Comparison of ENCODE assay signal across 7 cellular contexts in the genomic region with DNA sequence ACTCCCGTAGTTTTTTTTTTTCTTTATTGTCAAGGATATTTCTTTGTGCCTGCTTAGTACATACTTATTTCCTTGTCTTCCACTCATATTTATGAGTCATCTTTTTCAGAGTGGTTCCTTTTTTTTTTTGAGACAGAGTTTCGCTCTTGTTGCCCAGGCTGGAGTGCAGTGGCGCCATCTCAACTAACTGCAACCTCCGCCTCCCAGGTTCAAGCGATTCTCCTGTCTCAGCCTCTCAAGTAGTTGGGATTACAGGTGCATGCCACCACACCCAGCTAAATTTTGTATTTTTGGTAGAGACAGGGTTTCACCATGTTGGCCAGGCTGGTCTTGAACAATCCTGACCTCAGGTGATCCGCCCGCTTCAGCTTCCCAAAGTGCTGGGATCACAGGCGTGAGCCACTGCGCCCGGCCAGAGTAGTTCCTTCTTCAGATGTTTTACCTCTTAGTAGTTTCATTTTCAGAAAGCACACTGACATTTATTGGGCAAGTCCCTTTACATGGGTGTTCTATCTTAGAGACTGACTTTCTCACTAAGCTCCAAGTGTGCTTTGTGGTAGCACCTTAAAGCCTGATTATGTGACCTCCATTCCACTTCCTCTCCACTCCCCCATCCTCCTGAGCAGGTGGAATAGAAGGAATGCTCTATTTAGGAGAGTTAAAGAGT. TPM values are rescaled to one million over a fixed set of nuclear protein-coding genes. Genes with fewer than 3 reads are reported as not detected.
A peak's percentile ranks its signal among the peaks of the same experiment; 100 is the strongest.
DNase-seq lines count a peak whose midpoint lies in the region; ATAC-seq, FAIRE-seq and TF ChIP-seq lines count a peak whose summit lies in the region.
"Not testable (repeated sequence)": the region's sequence is repeated elsewhere in the genome, so short reads cannot be mapped to it uniquely, and the experiment has no call there.

No MANE protein-coding gene starts in this region.

- not testable (repeated sequence) for H4K20me1 ChIP-seq in IMR-90 (ENCODE audit: insufficient read depth, low read length)

- H3K4ac ChIP-seq in IMR-90 (ENCODE audit: low read depth, low read length) = peak overlapping the region; percentile 28; the same call in 1 of the 2 replicates

- H4K8ac ChIP-seq in IMR-90 (ENCODE audit: low read depth in 2 of 2, low read length in 2 of 2) = not testable (repeated sequence)

- dilution Hi-C loops in IMR-90 (cut with HindIII; ENCODE audit: low sequenced_read_pairs, unreplicated experiment) = not testable (repeated sequence)

- no CpG with 5 or more reads among the region's 10 CpGs for WGBS in IMR-90 (ENCODE audit: extremely low coverage in 2 of 2, insufficient read length in 1 of 2), 2 experiments
- 63 to 82% (median 74%) methylated on average over 10 of the region's 10 CpGs for WGBS in small intestine, 3 donors

- not testable (repeated sequence) for DNase-seq in IMR-90
- DNase-seq in activated T-cell treated with anti-CD3 and anti-CD28 coated beads, Interleukin-2, amount 50 U/mL, for 48 hours = peak; percentile 67 to 71
- DNase-seq in Right ventricle myocardium inferior (ENCODE audit: missing footprints) (peak; percentile 77), small intestine (peak; percentile 37)

- not testable (repeated sequence) for TF ChIP-seq RAD21 in IMR-90 (IDR thresholded peaks at IDR 0.05; ENCODE audit: low read length)

- peak overlapping the region; percentile 69 for H3K4me3 Mint-ChIP-seq in T-helper 1 cell treated with Interleukin-12 subunit alpha and Interleukin-12 subunit beta and Interleukin-4 antibody, amounts not matched to agents 30 μg/mL and 1 μg/mL, for 36 hours

- not testable (repeated sequence) for TF ChIP-seq CTCF in IMR-90 (conservative IDR thresholded peaks at IDR 0.05; ENCODE audit: low read depth, low read length)

- not testable (repeated sequence) for H3K9me3 Mint-ChIP-seq in T-helper 1 cell treated with Interleukin-12 subunit alpha and Interleukin-12 subunit beta and Interleukin-4 antibody, amounts not matched to agents 30 μg/mL and 1 μg/mL, for 36 hours

- H2BK120ac ChIP-seq in IMR-90 (ENCODE audit: low read depth, low read length) = not testable (repeated sequence)

- H3K23ac ChIP-seq in IMR-90 (ENCODE audit: low read depth, low read length) = not testable (repeated sequence)

- peak overlapping the region; percentile 97 for H3K27ac Mint-ChIP-seq in T-helper 1 cell treated with Interleukin-12 subunit alpha and Interleukin-12 subunit beta and Interleukin-4 antibody, amounts not matched to agents 30 μg/mL and 1 μg/mL, for 36 hours

- FAIRE-seq in small intestine (lab: Jason Lieb, UNC) = not testable (repeated sequence)

- POLR2A ChIA-PET in IMR-90 (lab: Charles Lee; ENCODE audit: unreplicated experiment) = not testable (repeated sequence)

- not testable (repeated sequence) for H3K27ac ChIP-seq in IMR-90 (ENCODE audit: insufficient read depth, low read length)
- H3K27ac ChIP-seq in small intestine (ENCODE audit: low read depth in 1 of 2, low read length in 1 of 2) = peak overlapping the region; percentile 50 to 85

- not testable (repeated sequence) for H3K18ac ChIP-seq in IMR-90 (ENCODE audit: low read depth, low read length)

- H2BK20ac ChIP-seq in IMR-90 (ENCODE audit: low read depth, low read length) = not testable (repeated sequence)

- not testable (repeated sequence) for H3K36me3 ChIP-seq in IMR-90 (ENCODE audit: control insufficient read depth, insufficient read depth, low read length); small intestine (ENCODE audit: control insufficient read depth in 2 of 2, insufficient read depth in 2 of 2, low read length in 2 of 2)

- H3K4me1 Mint-ChIP-seq in T-helper 1 cell treated with Interleukin-12 subunit alpha and Interleukin-12 subunit beta and Interleukin-4 antibody, amounts not matched to agents 30 μg/mL and 1 μg/mL, for 36 hours (ENCODE audit: low read depth) = peaks cover 57% of the 10 kb centered on the region

- H4K91ac ChIP-seq in IMR-90 (ENCODE audit: insufficient read depth, low read depth, low read length) = not testable (repeated sequence)

- not testable (repeated sequence) for BruUV-seq in IMR-90 (replicated peaks; lab: Mats Ljungman, UMichigan)

- not testable (repeated sequence) for H3K4me2 ChIP-seq in IMR-90 (ENCODE audit: low read depth, low read length)

- TF ChIP-seq POLR2A in IMR-90 (IDR thresholded peaks at IDR 0.05; ENCODE audit: low read depth, low read length) = not testable (repeated sequence)

- H3K56ac ChIP-seq in IMR-90 (ENCODE audit: extremely low read depth, insufficient read depth, low read length) = not testable (repeated sequence)

- not testable (repeated sequence) for H2BK15ac ChIP-seq in IMR-90 (ENCODE audit: low read depth, low read length)

- intact Hi-C loops in IMR-90 (cut with micrococcal nuclease); Right ventricle myocardium inferior (cut with DNase I): not testable (repeated sequence)

- H3K27me3 ChIP-seq in IMR-90 (ENCODE audit: control insufficient read depth, insufficient read depth, low read length); small intestine (ENCODE audit: control insufficient read depth in 2 of 2, insufficient read depth in 2 of 2, low read length in 2 of 2): not testable (repeated sequence)

- H2AFZ ChIP-seq in IMR-90 (replicated peaks; ENCODE audit: low read length, poor library complexity) = not testable (repeated sequence)

- in situ Hi-C loops in IMR-90 (cut with MboI; ENCODE audit: low sequenced_read_pairs) = not testable (repeated sequence)

- H3K9ac ChIP-seq in IMR-90 (ENCODE audit: low read depth, low read length) = not testable (repeated sequence)

- H2AK5ac ChIP-seq in IMR-90 (ENCODE audit: low read depth, low read length) = not testable (repeated sequence)

- not testable (repeated sequence) for H3K9me1 ChIP-seq in IMR-90 (ENCODE audit: insufficient read depth, low read length)

- H3K27me3 Mint-ChIP-seq in T-helper 1 cell treated with Interleukin-12 subunit alpha and Interleukin-12 subunit beta and Interleukin-4 antibody, amounts not matched to agents 30 μg/mL and 1 μg/mL, for 36 hours (ENCODE audit: low read depth) = not testable (repeated sequence)

- H4K5ac ChIP-seq in IMR-90 (ENCODE audit: low read depth, low read length) = not testable (repeated sequence)

- H3K14ac ChIP-seq in IMR-90 (replicated peaks; ENCODE audit: low read depth, low read length) = not testable (repeated sequence)

- CTCF ChIA-PET in IMR-90 (lab: Yijun Ruan, JAX) = not testable (repeated sequence)

- peak; percentile 36 for ATAC-seq in GM18907 (IDR thresholded peaks at IDR 0.05; ENCODE audit: unreplicated experiment)
- peak; percentile 54 for ATAC-seq in HG02610 (IDR thresholded peaks at IDR 0.05; ENCODE audit: unreplicated experiment)
- not testable (repeated sequence) for ATAC-seq in IMR-90 (ENCODE audit: low read depth)
- peak; percentile 41 for ATAC-seq in Right ventricle myocardium inferior

- not testable (repeated sequence) for H3K4me3 ChIP-seq in IMR-90 (ENCODE audit: insufficient read depth, low read depth, low read length); small intestine (ENCODE audit: low read depth in 1 of 2, low read length in 2 of 2)

- H3K4me1 ChIP-seq in IMR-90 (ENCODE audit: control insufficient read depth, insufficient read depth, low read length) = not testable (repeated sequence)
- peaks cover 0 to 14% of the 10 kb centered on the region in 2 donors for H3K4me1 ChIP-seq in small intestine (ENCODE audit: control insufficient read depth in 2 of 2, insufficient read depth in 1 of 2, low read depth in 1 of 2, low read length in 1 of 2)

- not testable (repeated sequence) for H2BK5ac ChIP-seq in IMR-90 (ENCODE audit: low read depth, low read length, poor library complexity, severe bottlenecking)

- peaks cover 18% of the 10 kb centered on the region for H3K36me3 Mint-ChIP-seq in T-helper 1 cell treated with Interleukin-12 subunit alpha and Interleukin-12 subunit beta and Interleukin-4 antibody, amounts not matched to agents 30 μg/mL and 1 μg/mL, for 36 hours (ENCODE audit: low read depth)

- H2AK9ac ChIP-seq in IMR-90 (replicated peaks; ENCODE audit: low read depth, low read length, poor library complexity) = not testable (repeated sequence)

- not testable (repeated sequence) for H3K79me1 ChIP-seq in IMR-90 (ENCODE audit: low read depth in 1 of 2, low read length in 2 of 2)

- not testable (repeated sequence) for H3K9me3 ChIP-seq in IMR-90 (ENCODE audit: control insufficient read depth, insufficient read depth, low read length); small intestine (ENCODE audit: control insufficient read depth, low read depth)

RNA-seq across cellular contexts. Expression of gene BICRAL, which starts 6.9 kb away (rescaled TPM):
- 4.7 and 6.1 TPM in 2 replicates for total RNA-seq in IMR-90 (2012; rRNA removed)
- 3.9 and 4.0 TPM in 2 replicates for polyA plus RNA-seq in IMR-90 (2012; rRNA removed)
- polyA plus RNA-seq in IMR-90 (2012; cell fraction: cytosol; rRNA removed) = 1.3 and 1.7 TPM in 2 replicates
- polyA plus RNA-seq in IMR-90 (2012; cell fraction: nucleus; rRNA removed; ENCODE audit: low replicate concordance) = 3.4 and 9.8 TPM in 2 replicates
- 11.6 TPM for total RNA-seq in Right ventricle myocardium inferior
- polyA plus RNA-seq in small intestine = 1 to 10 TPM; 3.2 to 5.1 (median 4.2) TPM

RNA-seq across cellular contexts. Expression of gene TBCC, which starts 29.1 kb away (rescaled TPM):
- 32.6 and 33.9 TPM in 2 replicates for total RNA-seq in IMR-90 (2012; rRNA removed)
- 20.2 and 23.0 TPM in 2 replicates for polyA plus RNA-seq in IMR-90 (2012; rRNA removed)
- polyA plus RNA-seq in IMR-90 (2012; cell fraction: cytosol; rRNA removed) = 15.0 and 20.0 TPM in 2 replicates
- polyA plus RNA-seq in IMR-90 (2012; cell fraction: nucleus; rRNA removed; ENCODE audit: low replicate concordance) = 8.4 and 10.7 TPM in 2 replicates
- total RNA-seq in Right ventricle myocardium inferior = 12.0 TPM
- polyA plus RNA-seq in small intestine = 10 to 100 TPM; 23.8 to 30.0 (median 25.7) TPM

RNA-seq across cellular contexts. Expression of gene PRPH2, which starts 52.6 kb away (rescaled TPM):
- total RNA-seq in IMR-90 (2012; rRNA removed) = 0.83 and 1.1 TPM in 2 replicates
- polyA plus RNA-seq in IMR-90 (2012; rRNA removed) = 0.90 and 1.0 TPM in 2 replicates
- polyA plus RNA-seq in IMR-90 (2012; cell fraction: cytosol; rRNA removed) = 0.52 and 0.59 TPM in 2 replicates
- 1.2 and 1.9 TPM in 2 replicates for polyA plus RNA-seq in IMR-90 (2012; cell fraction: nucleus; rRNA removed; ENCODE audit: low replicate concordance)
- 0.49 TPM for total RNA-seq in Right ventricle myocardium inferior
- polyA plus RNA-seq in small intestine = under 1 TPM in 1 of 3 donors, not detected in 2; 0.92 TPM
